ENCODE assay signal across 8 cellular contexts in genomic region chr6:149963212-149963461, GRCh38. TPM values are rescaled to one million over a fixed set of nuclear protein-coding genes. Genes with fewer than 3 reads are reported as not detected.
DNase-seq lines count a peak whose midpoint lies in the region; ATAC-seq and TF ChIP-seq lines count a peak whose summit lies in the region.

No MANE protein-coding gene starts in this region.

- peak; percentile 15 for ATAC-seq in HG03457 (IDR thresholded peaks at IDR 0.05; ENCODE audit: unreplicated experiment)
- ATAC-seq in GM21528 (IDR thresholded peaks at IDR 0.05; ENCODE audit: low FRiP score, unreplicated experiment), result no peak

- peaks cover 66% of the 10 kb centered on the region for H3K27me3 ChIP-seq in mononuclear cell (ENCODE audit: insufficient read depth, low read length)

- H3K4me3 ChIP-seq in coronary artery (peak overlapping the region; percentile 68), mononuclear cell (ENCODE audit: low read length) (peak overlapping the region; percentile 41)

- peaks cover 24% of the 10 kb centered on the region for H3K4me1 ChIP-seq in mononuclear cell (ENCODE audit: insufficient read depth, low read length)

- DNase-seq in GM04504 (ENCODE audit: low read depth), result peak; percentile 30
- peak; percentile 62 to 86 for DNase-seq in SW 1271 (lab: John Stamatoyannopoulos, UW)
- DNase-seq in coronary artery (ENCODE audit: low spot score), result no peak
- no peak for DNase-seq in NOMO-1 treated with DMSO at 0.1 percent for 48 hours (lab: John Stamatoyannopoulos, UW; ENCODE audit: unreplicated experiment)
- DNase-seq in HPDE6-E6E7 (ENCODE audit: extremely low spot score), result no peak

- H3K27ac ChIP-seq in coronary artery, result no peak overlapping the region

- no peak for TF ChIP-seq CTCF in coronary artery (IDR thresholded peaks at IDR 0.05)

- no peaks in the 10 kb centered on the region for H3K9me3 ChIP-seq in mononuclear cell (ENCODE audit: low read depth, low read length)

RNA-seq across cellular contexts. Expression of gene ULBP1, which starts 0.6 kb away (rescaled TPM):
- total RNA-seq in mononuclear cell, result 0.10 TPM

RNA-seq across cellular contexts. Expression of gene ULBP2, which starts 21.3 kb away (rescaled TPM):
- 0.94 TPM for total RNA-seq in mononuclear cell

RNA-seq across cellular contexts. Expression of gene RAET1G, which starts 40.2 kb away (rescaled TPM):
- not detected for total RNA-seq in mononuclear cell

Comparison
In these comparisons a context has a peak if more than half of its experiments do, and no peak if none do; other contexts are left out.
1. DNase-seq: peak in GM04504 (single experiment) and SW 1271 (2 of 2); none in coronary artery (single experiment), NOMO-1 treated with DMSO at 0.1 percent for 48 hours (single experiment) and HPDE6-E6E7 (single experiment).